Comparison of ENCODE assay signal across 29 cellular contexts in genomic region chr19:29387586-29387985, GRCh38.
"Had no signal": no experiment of that assay in that cellular context is flagged by ENCODE, and none has a peak within 500 bp of the region (broad histone marks: within the 10 kb centered on the region; RNA-seq: fewer than 3 reads in every experiment).

No MANE protein-coding gene starts in this region.

- H3K27ac ChIP-seq: brain microvascular endothelial cell, esophagus squamous epithelium, gastroesophageal sphincter, heart right ventricle, VCaP had no signal

- H3K4me3 ChIP-seq: esophagus squamous epithelium, gastroesophageal sphincter, heart right ventricle had no signal

- FAIRE-seq: astrocyte, bronchial epithelial cell, colon, TTC549 had no signal

- H3K36me3 ChIP-seq: brain microvascular endothelial cell, esophagus squamous epithelium, gastroesophageal sphincter, heart right ventricle had no signal

- DNase-seq: activated CD4-positive, alpha-beta T cell treated with anti-CD3 and anti-CD28 coated beads for 48 hours; activated CD4-positive, alpha-beta T cell treated with anti-CD3 and anti-CD28 coated beads, Interleukin-2, amount 50 U/mL, for 1 hour; activated CD4-positive, alpha-beta T cell treated with anti-CD3 and anti-CD28 coated beads, Interleukin-2, amount 50 U/mL, for 48 hours; activated CD8-positive, alpha-beta memory T cell treated with anti-CD3 and anti-CD28 coated beads for 24 hours; activated CD8-positive, alpha-beta T cell treated with anti-CD3 and anti-CD28 coated beads for 36 hours; activated effector memory CD4-positive, alpha-beta T cell treated with Interleukin-2 at 50 U/mL for 16 hours; activated gamma-delta T cell treated with Interleukin-2 at 50 U/mL for 16 hours; activated naive CD4-positive, alpha-beta T cell treated with anti-CD3 and anti-CD28 coated beads, Interleukin-2, amount 50 U/mL, for 16 hours; activated naive CD4-positive, alpha-beta T cell treated with Interleukin-2 at 50 U/mL for 16 hours; activated T-cell treated with anti-CD3 and anti-CD28 coated beads, Interleukin-2, amount 50 U/mL, for 4 hours; amniotic stem cell; anterior cingulate cortex; brain microvascular endothelial cell; cortex of kidney; dermis blood vessel endothelial cell; effector CD4-positive, alpha-beta T cell; effector memory CD8-positive, alpha-beta T cell; esophagus squamous epithelium; foreskin melanocyte; heart right ventricle; T-helper 2 cell had no signal

- H3K27me3 ChIP-seq: brain microvascular endothelial cell, esophagus squamous epithelium had no signal

- ATAC-seq: activated CD8-positive, alpha-beta T cell treated with anti-CD3 and anti-CD28 coated beads for 36 hours; activated T-cell treated with anti-CD3 and anti-CD28 coated beads, Interleukin-2, amount 50 U/mL, for 4 hours; activated T-helper 17 cell treated with anti-CD3 and anti-CD28 coated beads, Interleukin-2, amount 50 U/mL, for 72 hours; effector memory CD8-positive, alpha-beta T cell; gastroesophageal sphincter; heart right ventricle; WTC11 had no signal

- H3K4me1 ChIP-seq: gastroesophageal sphincter, heart right ventricle had no signal
